Comparison of ENCODE assay signal across 1 cellular context in the genomic region with DNA sequence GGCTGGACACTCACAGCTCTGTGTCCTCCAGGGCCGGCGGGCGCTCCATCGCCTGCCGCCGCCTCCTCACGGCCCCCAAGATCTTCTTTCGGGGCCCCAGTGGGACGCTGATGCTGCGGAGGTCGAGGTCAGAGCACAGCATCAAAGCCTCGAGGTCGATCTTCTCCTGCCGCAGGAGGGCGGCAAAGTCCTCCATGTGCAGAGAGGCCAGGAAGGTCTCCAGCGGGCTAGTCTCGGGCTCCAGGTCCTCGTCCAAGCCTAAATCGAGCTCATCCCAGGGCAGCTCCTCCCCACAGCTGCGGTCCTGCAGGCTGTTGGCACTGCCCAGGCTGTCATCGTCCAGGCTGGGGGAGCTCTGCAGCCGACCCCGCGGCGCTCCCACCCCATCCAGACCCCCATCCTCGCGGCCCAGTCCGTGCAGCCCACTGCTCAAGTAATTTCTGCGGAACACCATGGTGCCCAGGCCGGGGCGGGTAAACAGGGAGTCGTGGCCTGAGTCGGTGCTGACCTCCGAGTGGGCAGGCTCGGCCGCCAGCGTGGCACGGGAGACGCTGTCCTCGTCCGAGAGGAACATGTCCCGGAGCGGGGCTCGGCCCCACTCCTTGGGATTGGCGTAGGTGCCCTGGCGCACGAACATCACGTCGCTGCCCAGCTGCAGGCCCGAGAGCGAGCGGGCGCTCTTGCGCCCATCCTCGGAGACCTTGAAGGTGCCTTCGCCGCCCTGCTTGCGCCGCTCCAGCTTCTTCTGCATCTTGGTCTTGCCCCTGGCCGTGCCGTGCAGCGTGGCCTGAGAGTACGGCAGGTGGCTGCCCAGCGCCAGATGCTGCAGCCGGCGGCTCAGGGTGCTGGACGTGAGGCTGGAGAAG.
TF ChIP-seq lines count a peak whose summit lies in the region.

No MANE protein-coding gene starts in this region.

TF ChIP-seq in H1, 55 proteins besides CTCF, POLR2A, EP300 and RAD21:
- TF ChIP-seq, protein P1, sequence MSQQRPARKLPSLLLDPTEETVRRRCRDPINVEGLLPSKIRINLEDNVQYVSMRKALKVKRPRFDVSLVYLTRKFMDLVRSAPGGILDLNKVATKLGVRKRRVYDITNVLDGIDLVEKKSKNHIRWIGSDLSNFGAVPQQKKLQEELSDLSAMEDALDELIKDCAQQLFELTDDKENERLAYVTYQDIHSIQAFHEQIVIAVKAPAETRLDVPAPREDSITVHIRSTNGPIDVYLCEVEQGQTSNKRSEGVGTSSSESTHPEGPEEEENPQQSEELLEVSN (IDR thresholded peaks at IDR 0.05) = peak; percentile 93
- no peak for TF ChIP-seq CBX5 (IDR thresholded peaks at IDR 0.05; ENCODE audit: low read depth, low read length)
- no peak for TF ChIP-seq RNF2 (IDR thresholded peaks at IDR 0.05; ENCODE audit: borderline replicate concordance, low read depth, low read length, missing control alignments, poor library complexity, severe bottlenecking)
- TF ChIP-seq CTBP2 (IDR thresholded peaks at IDR 0.05; ENCODE audit: borderline replicate concordance, insufficient read depth, insufficient read length, low read length) = no peak
- no peak for TF ChIP-seq SIX5 (IDR thresholded peaks at IDR 0.05; ENCODE audit: low read depth, low read length)
- TF ChIP-seq, protein P2, sequence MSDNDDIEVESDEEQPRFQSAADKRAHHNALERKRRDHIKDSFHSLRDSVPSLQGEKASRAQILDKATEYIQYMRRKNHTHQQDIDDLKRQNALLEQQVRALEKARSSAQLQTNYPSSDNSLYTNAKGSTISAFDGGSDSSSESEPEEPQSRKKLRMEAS (IDR thresholded peaks at IDR 0.05) = peak; percentile 85
